In genomic region chr21:35190201-35190701, GRCh38 we compare ENCODE assay signal across 15 cellular contexts.
DNase-seq lines count a peak whose midpoint lies in the region; TF ChIP-seq lines count a peak whose summit lies in the region.
"Had no signal": no experiment of that assay in that cellular context is flagged by ENCODE, and none has a peak within 500 bp of the region (broad histone marks: within the 10 kb centered on the region; RNA-seq: fewer than 3 reads in every experiment).

No MANE protein-coding gene starts in this region.

- no peaks in the 10 kb centered on the region for H3K36me3 Mint-ChIP-seq in type B pancreatic cell

- no peak overlapping the region for H3K4me3 ChIP-seq in choroid plexus epithelial cell (ENCODE audit: low read depth, low read length)
- H3K4me3 ChIP-seq in skeletal muscle tissue (ENCODE audit: low read length in 3 of 3): no peak overlapping the region
- H3K4me3 ChIP-seq: cardiac muscle cell, right lobe of liver had no signal

- H3K4me1 Mint-ChIP-seq in type B pancreatic cell (ENCODE audit: unreplicated experiment): peaks cover 17% of the 10 kb centered on the region
- H3K4me1 Mint-ChIP-seq: activated CD8-positive, alpha-beta memory T cell treated with anti-CD3 and anti-CD28 coated beads, Interleukin-2, amount 10 ng/mL, durations not matched to agents 7 days and 5 days had no signal

- H3K4me3 Mint-ChIP-seq in type B pancreatic cell: no peak overlapping the region
- H3K4me3 Mint-ChIP-seq: activated CD8-positive, alpha-beta memory T cell treated with anti-CD3 and anti-CD28 coated beads, Interleukin-2, amount 10 ng/mL, durations not matched to agents 7 days and 5 days; T-helper 1 cell treated with Interleukin-12 subunit alpha and Interleukin-12 subunit beta and Interleukin-4 antibody, amounts not matched to agents 30 μg/mL and 1 μg/mL, for 36 hours had no signal

- no peaks in the 10 kb centered on the region for H3K9me3 ChIP-seq in skeletal muscle tissue (ENCODE audit: control insufficient read depth in 3 of 3, low read length in 3 of 3)
- H3K9me3 ChIP-seq: right lobe of liver had no signal

- no peak overlapping the region for H3K27ac Mint-ChIP-seq in type B pancreatic cell
- H3K27ac Mint-ChIP-seq: activated CD8-positive, alpha-beta memory T cell treated with anti-CD3 and anti-CD28 coated beads, Interleukin-2, amount 10 ng/mL, durations not matched to agents 7 days and 5 days; T-helper 1 cell treated with Interleukin-12 subunit alpha and Interleukin-12 subunit beta and Interleukin-4 antibody, amounts not matched to agents 30 μg/mL and 1 μg/mL, for 36 hours had no signal

- peaks cover 11% of the 10 kb centered on the region for H3K27me3 Mint-ChIP-seq in type B pancreatic cell

- no peaks in the 10 kb centered on the region for H3K27me3 ChIP-seq in skeletal muscle tissue (ENCODE audit: control insufficient read depth in 3 of 3, insufficient read depth in 3 of 3, low read length in 3 of 3)
- H3K27me3 ChIP-seq: right lobe of liver had no signal

- H3K27ac ChIP-seq in skeletal muscle tissue (ENCODE audit: low read depth, low read length): peak overlapping the region; percentile 76
- H3K27ac ChIP-seq: cardiac muscle cell, right lobe of liver had no signal

- H3K9me3 Mint-ChIP-seq in type B pancreatic cell: peaks cover 3% of the 10 kb centered on the region

- TF ChIP-seq CTCF in choroid plexus epithelial cell (conservative IDR thresholded peaks at IDR 0.05; ENCODE audit: low read depth, low read length): no peak
- no peak for TF ChIP-seq CTCF in type B pancreatic cell (conservative IDR thresholded peaks at IDR 0.05)

- H3K4me1 ChIP-seq in skeletal muscle tissue (ENCODE audit: control insufficient read depth in 3 of 3, insufficient read depth in 3 of 3, low read length in 3 of 3): peaks cover 4 to 10% (median 8%) of the 10 kb centered on the region in 3 donors
- H3K4me1 ChIP-seq: right lobe of liver had no signal

- DNase-seq in NCI-H2196 (lab: John Stamatoyannopoulos, UW; ENCODE audit: unreplicated experiment): peak; percentile 13
- DNase-seq in NCI-H2196 treated with DMSO at 0.1 percent for 48 hours (lab: John Stamatoyannopoulos, UW; ENCODE audit: unreplicated experiment): no peak
- peak; percentile 21 for DNase-seq in NCI-H69 (lab: John Stamatoyannopoulos, UW)
- peak; percentile 66 for DNase-seq in choroid plexus epithelial cell (ENCODE audit: low read depth)
- no peak for DNase-seq in activated gamma-delta T cell treated with Interleukin-2 at 50 U/mL for 16 hours
- no peak for DNase-seq in NCI-H146 treated with DMSO at 0.1 percent for 48 hours (lab: John Stamatoyannopoulos, UW; ENCODE audit: unreplicated experiment)
- no peak for DNase-seq in type B pancreatic cell (ENCODE audit: extremely low spot score, unreplicated experiment)
- DNase-seq: 8988T; activated CD8-positive, alpha-beta memory T cell treated with anti-CD3 and anti-CD28 coated beads, Interleukin-2, amount 10 ng/mL, durations not matched to agents 7 days and 5 days; foreskin melanocyte; KG1; right lobe of liver had no signal

- H3K9ac ChIP-seq in skeletal muscle tissue (ENCODE audit: low read depth in 1 of 3, low read length in 3 of 3): no peak overlapping the region

- no peaks in the 10 kb centered on the region for H3K36me3 ChIP-seq in skeletal muscle tissue (ENCODE audit: control insufficient read depth in 3 of 3, insufficient read depth in 3 of 3, low read length in 3 of 3)
- H3K36me3 ChIP-seq: cardiac muscle cell, right lobe of liver had no signal

Comparison
In these comparisons a context has a peak if more than half of its experiments do, and no peak if none do; other contexts are left out.
1. DNase-seq: peak in NCI-H2196 (single experiment), NCI-H69 (single experiment) and choroid plexus epithelial cell (single experiment); none in NCI-H2196 treated with DMSO at 0.1 percent for 48 hours (single experiment), activated gamma-delta T cell treated with Interleukin-2 at 50 U/mL for 16 hours (single experiment), NCI-H146 treated with DMSO at 0.1 percent for 48 hours (single experiment) and type B pancreatic cell (single experiment).